8 cellular contexts compared by ENCODE assay signal in the genomic region with DNA sequence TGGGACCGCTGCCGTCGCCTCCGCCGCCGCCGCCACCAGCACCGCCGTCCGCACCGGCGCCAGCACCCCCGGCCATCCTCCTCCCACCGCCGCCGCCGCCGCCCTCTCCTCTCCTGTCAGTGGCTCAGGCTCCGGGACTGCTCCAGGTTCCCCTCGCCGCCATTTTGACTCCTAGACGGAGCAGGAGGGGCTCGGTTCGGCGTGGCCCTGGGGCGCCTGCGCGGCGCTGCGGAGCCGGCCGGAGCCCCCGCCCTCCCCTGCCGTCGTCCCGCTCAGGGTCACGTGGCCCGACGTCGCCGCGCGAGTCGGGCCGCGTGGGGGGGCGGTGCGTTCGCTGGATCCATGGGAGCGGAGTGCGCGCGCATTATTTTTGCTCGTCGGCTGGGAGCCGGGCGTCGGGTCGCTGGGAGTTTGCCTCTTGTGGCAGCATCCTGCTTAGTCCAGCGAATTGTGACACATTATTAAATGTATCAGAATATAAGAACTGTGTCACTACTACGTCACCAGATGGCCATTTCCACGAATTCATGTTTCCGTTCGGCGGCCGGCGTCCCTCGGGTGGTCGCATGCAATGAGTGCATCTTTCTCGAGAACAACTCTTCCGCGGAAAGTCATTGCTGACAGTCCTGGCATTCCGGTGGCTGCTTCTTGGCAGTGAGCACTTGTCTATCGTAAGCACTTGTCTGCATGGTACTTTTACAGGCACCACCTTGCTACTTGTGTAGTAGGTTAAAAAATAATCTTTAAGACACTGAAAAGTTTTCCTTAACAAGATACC. TPM values are rescaled to one million over a fixed set of nuclear protein-coding genes. Genes with fewer than 3 reads are reported as not detected.
DNase-seq lines count a peak whose midpoint lies in the region; ATAC-seq and TF ChIP-seq lines count a peak whose summit lies in the region.

A gene with protein sequence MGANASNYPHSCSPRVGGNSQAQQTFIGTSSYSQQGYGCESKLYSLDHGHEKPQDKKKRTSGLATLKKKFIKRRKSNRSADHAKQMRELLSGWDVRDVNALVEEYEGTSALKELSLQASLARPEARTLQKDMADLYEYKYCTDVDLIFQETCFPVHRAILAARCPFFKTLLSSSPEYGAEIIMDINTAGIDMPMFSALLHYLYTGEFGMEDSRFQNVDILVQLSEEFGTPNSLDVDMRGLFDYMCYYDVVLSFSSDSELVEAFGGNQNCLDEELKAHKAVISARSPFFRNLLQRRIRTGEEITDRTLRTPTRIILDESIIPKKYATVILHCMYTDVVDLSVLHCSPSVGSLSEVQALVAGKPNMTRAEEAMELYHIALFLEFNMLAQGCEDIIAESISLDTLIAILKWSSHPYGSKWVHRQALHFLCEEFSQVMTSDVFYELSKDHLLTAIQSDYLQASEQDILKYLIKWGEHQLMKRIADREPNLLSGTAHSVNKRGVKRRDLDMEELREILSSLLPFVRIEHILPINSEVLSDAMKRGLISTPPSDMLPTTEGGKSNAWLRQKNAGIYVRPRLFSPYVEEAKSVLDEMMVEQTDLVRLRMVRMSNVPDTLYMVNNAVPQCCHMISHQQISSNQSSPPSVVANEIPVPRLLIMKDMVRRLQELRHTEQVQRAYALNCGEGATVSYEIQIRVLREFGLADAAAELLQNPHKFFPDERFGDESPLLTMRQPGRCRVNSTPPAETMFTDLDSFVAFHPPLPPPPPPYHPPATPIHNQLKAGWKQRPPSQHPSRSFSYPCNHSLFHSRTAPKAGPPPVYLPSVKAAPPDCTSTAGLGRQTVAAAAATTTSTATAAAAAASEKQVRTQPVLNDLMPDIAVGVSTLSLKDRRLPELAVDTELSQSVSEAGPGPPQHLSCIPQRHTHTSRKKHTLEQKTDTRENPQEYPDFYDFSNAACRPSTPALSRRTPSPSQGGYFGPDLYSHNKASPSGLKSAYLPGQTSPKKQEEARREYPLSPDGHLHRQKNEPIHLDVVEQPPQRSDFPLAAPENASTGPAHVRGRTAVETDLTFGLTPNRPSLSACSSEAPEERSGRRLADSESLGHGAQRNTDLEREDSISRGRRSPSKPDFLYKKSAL (minus strand): TSS at position 184 of the 778 bp plus-strand sequence. CDS start 36,985 bp downstream, outside the sequence.

- H3K27ac Mint-ChIP-seq in activated naive CD8-positive, alpha-beta T cell, result peak within 1 kb of the TSS; percentile 90

- H3K9me3 ChIP-seq in osteoblast (ENCODE audit: low read depth, low read length), result no peaks in the 10 kb centered on the region
- no peaks in the 10 kb centered on the region for H3K9me3 ChIP-seq in testis

- peaks cover 49% of the 10 kb centered on the region for H3K79me2 ChIP-seq in osteoblast (ENCODE audit: insufficient read depth, low read length)

- ATAC-seq in HG02642 (IDR thresholded peaks at IDR 0.05; ENCODE audit: poor library complexity, unreplicated experiment), result peak; percentile 83

- TF ChIP-seq CTCF in GM12864 (IDR thresholded peaks at IDR 0.05; ENCODE audit: low read depth, low read length, missing control alignments), result peak; percentile 26
- no peak for TF ChIP-seq CTCF in osteoblast (IDR thresholded peaks at IDR 0.05; ENCODE audit: extremely low read depth, low read depth, low read length)
- peak in 2 of 3 experiments; percentile 21 to 26 for TF ChIP-seq CTCF in testis (IDR thresholded peaks at IDR 0.05)

- H3K4me3 Mint-ChIP-seq in activated naive CD8-positive, alpha-beta T cell, result peak within 1 kb of the TSS; percentile 93

- intact Hi-C loops in testis (cut with DNase I; ENCODE audit: low total_unique reads), result no loop called here

- peak within 1 kb of the TSS; percentile 94 for H3K27ac ChIP-seq in osteoblast (ENCODE audit: low read depth, low read length)
- peak within 1 kb of the TSS; percentile 85 to 97 for H3K27ac ChIP-seq in testis

- no peaks in the 10 kb centered on the region for H3K9me3 Mint-ChIP-seq in activated naive CD8-positive, alpha-beta T cell (ENCODE audit: low read depth)

- peak within 1 kb of the TSS; percentile 83 for H3K4me3 ChIP-seq in GM12864 (ENCODE audit: low read depth, low read length)
- H3K4me3 ChIP-seq in osteoblast (ENCODE audit: insufficient read depth, low read length), result peak within 1 kb of the TSS; percentile 80
- H3K4me3 ChIP-seq in testis, result peak within 1 kb of the TSS; percentile 82 to 95

- peaks cover 18% of the 10 kb centered on the region for H4K20me1 ChIP-seq in osteoblast (ENCODE audit: insufficient read depth, low read length)

- H3K4me1 Mint-ChIP-seq in activated naive CD8-positive, alpha-beta T cell (ENCODE audit: low read depth), result peaks cover 54% of the 10 kb centered on the region

- peaks cover 2% of the 10 kb centered on the region for H3K36me3 Mint-ChIP-seq in activated naive CD8-positive, alpha-beta T cell

- no peak for TF ChIP-seq POLR2A in testis (IDR thresholded peaks at IDR 0.05)

- H3K4me1 ChIP-seq in osteoblast (ENCODE audit: insufficient read depth, low read length), result peaks cover 9% of the 10 kb centered on the region
- peaks cover 11% of the 10 kb centered on the region for H3K4me1 ChIP-seq in testis

- 0 to 1% methylated on average over 14 to 57 of the region's 74 CpGs for WGBS in testis, 2 donors

- H3K36me3 ChIP-seq in osteoblast (ENCODE audit: insufficient read depth, low read length) (no peaks in the 10 kb centered on the region), testis (ENCODE audit: low read depth, missing control alignments) (no peaks in the 10 kb centered on the region)

- H2AFZ ChIP-seq in osteoblast (ENCODE audit: low read length), result peak within 1 kb of the TSS; percentile 99

- H3K27me3 ChIP-seq in osteoblast (ENCODE audit: insufficient read depth, low read length), result no peaks in the 10 kb centered on the region
- no peaks in the 10 kb centered on the region for H3K27me3 ChIP-seq in testis

- DNase-seq in GM12864 (ENCODE audit: low read depth), result peak; percentile 68
- peak; percentile 93 for DNase-seq in NCI-H1105 treated with DMSO at 0.1 percent for 48 hours (lab: John Stamatoyannopoulos, UW)
- DNase-seq in SKM-1 treated with dmso at 0.1 percent for 144 hours (lab: John Stamatoyannopoulos, UW; ENCODE audit: unreplicated experiment), result peak; percentile 75
- DNase-seq in glomerular visceral epithelial cell (ENCODE audit: extremely low spot score), result peak; percentile 96
- DNase-seq in osteoblast (ENCODE audit: insufficient read length, low spot score, missing footprints), result peak; percentile 100
- peak; percentile 96 for DNase-seq in testis

- H3K4me2 ChIP-seq in osteoblast (ENCODE audit: insufficient read depth, low read length), result peak within 1 kb of the TSS; percentile 97

- H3K27me3 Mint-ChIP-seq in activated naive CD8-positive, alpha-beta T cell, result no peaks in the 10 kb centered on the region

RNA-seq across cellular contexts. Expression of the gene that starts here (rescaled TPM):
- 31.1 and 31.5 TPM in 2 replicates for total RNA-seq in osteoblast
- 10 to 100 TPM; 26.1 to 27.8 TPM for total RNA-seq in testis
- 16.9 TPM for polyA plus RNA-seq in testis (ENCODE audit: insufficient read depth, low read depth, low replicate concordance)

Comparison
In these comparisons a context has a peak if more than half of its experiments do, and no peak if none do; other contexts are left out.
1. Peak in every context shown above with its lines: DNase-seq, ATAC-seq, H3K4me3 ChIP-seq and H3K27ac ChIP-seq.